In genomic region chr7:24715661-24716479, GRCh38 we compare ENCODE assay signal across 8 cellular contexts. TPM values are rescaled to one million over a fixed set of nuclear protein-coding genes. Genes with fewer than 3 reads are reported as not detected.
DNase-seq lines count a peak whose midpoint lies in the region; ATAC-seq and TF ChIP-seq lines count a peak whose summit lies in the region.

No MANE protein-coding gene starts in this region.

- H3K4me3 Mint-ChIP-seq in nephron = no peak overlapping the region

- H3K4me3 ChIP-seq in GM12875 (ENCODE audit: low read depth, low read length) (peak overlapping the region; percentile 53), HCT116 (replicated peaks in 1 of 2; ENCODE audit: low read depth in 1 of 2, low read length in 2 of 2) (no peak overlapping the region)

- peak; percentile 55 for DNase-seq in A172 (ENCODE audit: low spot score)
- peak; percentile 22 for DNase-seq in HCT116 (ENCODE audit: low read depth, low spot score)
- DNase-seq in LoVo (ENCODE audit: low spot score) = peak; percentile 44
- DNase-seq in dermis blood vessel endothelial cell = peak; percentile 72
- DNase-seq in activated gamma-delta T cell (lab: John Stamatoyannopoulos, UW) = no peak
- DNase-seq in NCI-H1694 (lab: John Stamatoyannopoulos, UW) = no peak

- TF ChIP-seq CTCF in GM12875 (IDR thresholded peaks at IDR 0.05; ENCODE audit: borderline replicate concordance, insufficient read depth, low read depth, low read length) (peak; percentile 69), HCT116 (IDR thresholded peaks at IDR 0.05 in 2 of 3, conservative IDR thresholded peaks at IDR 0.05 in 1 of 3; ENCODE audit: borderline replicate concordance in 1 of 3, insufficient read depth in 1 of 3, low read depth in 2 of 3, low read length in 2 of 3) (peak; percentile 25 to 66 (median 63); a peak in 4 of 6 replicates), nephron (IDR thresholded peaks at IDR 0.05; ENCODE audit: unreplicated experiment in 3 of 3) (peak; percentile 33 to 47 (median 42))

- RAD21 ChIA-PET in HCT116 (lab: Charles Lee; ENCODE audit: low non-redundant PET in 1 of 2, low total read pairs in 2 of 2, uncharacterized antibody in 2 of 2, unreplicated experiment in 2 of 2) = no interaction called here

- H3K27ac Mint-ChIP-seq in nephron = no peak overlapping the region

- no peaks in the 10 kb centered on the region for H3K9me3 ChIP-seq in HCT116 (ENCODE audit: control insufficient read depth in 1 of 2, insufficient read depth in 1 of 2, low read depth in 1 of 2, low read length in 2 of 2)

- CTCF ChIA-PET in HCT116 (lab: Charles Lee) = interaction anchor here (1.1 to 1.5 kb wide), 5 partner anchors 96 to 426 kb away, joined by 3 to 7 read pairs (median 4); no protein-coding TSS in a partner anchor

- peaks cover 0 to under 1% of the 10 kb centered on the region in 2 experiments; a peak in 1 of 4 replicates for H3K4me1 ChIP-seq in HCT116 (ENCODE audit: control insufficient read depth in 1 of 2, insufficient read depth in 2 of 2, low read length in 2 of 2)

- ATAC-seq in HCT116 = peak; percentile 91

- H3K9me2 ChIP-seq in HCT116 (ENCODE audit: insufficient read depth) = no peaks in the 10 kb centered on the region

- BruUV-seq in HCT116 (replicated peaks; lab: Mats Ljungman, UMichigan) = no TSS peak

- no peaks in the 10 kb centered on the region for H3K36me3 ChIP-seq in HCT116 (ENCODE audit: control insufficient read depth in 1 of 2, insufficient read depth in 2 of 2, low read length in 2 of 2)

- H3K9ac ChIP-seq in HCT116 (ENCODE audit: low read length) = no peak overlapping the region

- no peak overlapping the region for H3K4me2 ChIP-seq in HCT116 (ENCODE audit: low read length)

- POLR2A ChIA-PET in HCT116 (lab: Charles Lee) = no interaction called here

- no peak for TF ChIP-seq POLR2A in HCT116 (IDR thresholded peaks at IDR 0.05; ENCODE audit: borderline replicate concordance, extremely low read depth, insufficient read depth, insufficient read length)

- peak; percentile 35; the same call in 1 of the 2 replicates for TF ChIP-seq RAD21 in HCT116 (IDR thresholded peaks at IDR 0.05; ENCODE audit: low read depth)

- H3K79me2 ChIP-seq in HCT116 (ENCODE audit: insufficient read depth, low read length) = no peaks in the 10 kb centered on the region

- no peaks in the 10 kb centered on the region for H3K27me3 ChIP-seq in HCT116 (ENCODE audit: insufficient read depth, low read length)

- no peaks in the 10 kb centered on the region for H4K20me1 ChIP-seq in HCT116 (ENCODE audit: insufficient read depth)

- peaks cover 7% of the 10 kb centered on the region for H3K4me1 Mint-ChIP-seq in nephron

- intact Hi-C loops in HCT116 (cut with micrococcal nuclease) = loop anchor here (10.0 kb wide), 1 partner anchor 379 kb away; no protein-coding TSS in a partner anchor

- no peak overlapping the region for H3K27ac ChIP-seq in HCT116 (ENCODE audit: low read depth, low read length)

- no peaks in the 10 kb centered on the region for H3K9me3 Mint-ChIP-seq in nephron

- no peak overlapping the region for H2AFZ ChIP-seq in HCT116 (ENCODE audit: low read depth, low read length, poor library complexity, severe bottlenecking)

- H3K36me3 Mint-ChIP-seq in nephron (ENCODE audit: low read depth) = peaks cover 4% of the 10 kb centered on the region

- peaks cover 4% of the 10 kb centered on the region for H3K27me3 Mint-ChIP-seq in nephron (ENCODE audit: low read depth)

TF ChIP-seq in HCT116, 20 proteins besides CTCF, POLR2A, EP300 and RAD21:
- TF ChIP-seq TCF7L2 (IDR thresholded peaks at IDR 0.05; ENCODE audit: borderline replicate concordance, extremely low read depth, insufficient read depth, insufficient read length) (no peak), MAX (IDR thresholded peaks at IDR 0.05) (peak; percentile 23; the same call in 1 of the 2 replicates)
- TF ChIP-seq, protein P1, sequence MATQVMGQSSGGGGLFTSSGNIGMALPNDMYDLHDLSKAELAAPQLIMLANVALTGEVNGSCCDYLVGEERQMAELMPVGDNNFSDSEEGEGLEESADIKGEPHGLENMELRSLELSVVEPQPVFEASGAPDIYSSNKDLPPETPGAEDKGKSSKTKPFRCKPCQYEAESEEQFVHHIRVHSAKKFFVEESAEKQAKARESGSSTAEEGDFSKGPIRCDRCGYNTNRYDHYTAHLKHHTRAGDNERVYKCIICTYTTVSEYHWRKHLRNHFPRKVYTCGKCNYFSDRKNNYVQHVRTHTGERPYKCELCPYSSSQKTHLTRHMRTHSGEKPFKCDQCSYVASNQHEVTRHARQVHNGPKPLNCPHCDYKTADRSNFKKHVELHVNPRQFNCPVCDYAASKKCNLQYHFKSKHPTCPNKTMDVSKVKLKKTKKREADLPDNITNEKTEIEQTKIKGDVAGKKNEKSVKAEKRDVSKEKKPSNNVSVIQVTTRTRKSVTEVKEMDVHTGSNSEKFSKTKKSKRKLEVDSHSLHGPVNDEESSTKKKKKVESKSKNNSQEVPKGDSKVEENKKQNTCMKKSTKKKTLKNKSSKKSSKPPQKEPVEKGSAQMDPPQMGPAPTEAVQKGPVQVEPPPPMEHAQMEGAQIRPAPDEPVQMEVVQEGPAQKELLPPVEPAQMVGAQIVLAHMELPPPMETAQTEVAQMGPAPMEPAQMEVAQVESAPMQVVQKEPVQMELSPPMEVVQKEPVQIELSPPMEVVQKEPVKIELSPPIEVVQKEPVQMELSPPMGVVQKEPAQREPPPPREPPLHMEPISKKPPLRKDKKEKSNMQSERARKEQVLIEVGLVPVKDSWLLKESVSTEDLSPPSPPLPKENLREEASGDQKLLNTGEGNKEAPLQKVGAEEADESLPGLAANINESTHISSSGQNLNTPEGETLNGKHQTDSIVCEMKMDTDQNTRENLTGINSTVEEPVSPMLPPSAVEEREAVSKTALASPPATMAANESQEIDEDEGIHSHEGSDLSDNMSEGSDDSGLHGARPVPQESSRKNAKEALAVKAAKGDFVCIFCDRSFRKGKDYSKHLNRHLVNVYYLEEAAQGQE (IDR thresholded peaks at IDR 0.05; ENCODE audit: low read depth) = peak; percentile 37

RNA-seq across cellular contexts. Expression of gene GSDME, which starts 41.4 kb away (rescaled TPM):
- total RNA-seq in A172 (2014; rRNA removed; shearing (Covaris generic)) = 39.0 and 43.0 TPM in 2 replicates
- total RNA-seq in HCT116 (2021; ENCODE audit: unreplicated experiment) (7.6 TPM), dermis blood vessel endothelial cell (13.3 and 17.7 TPM in 2 replicates)
- 8.5 and 9.3 TPM in 2 replicates for polyA plus RNA-seq in HCT116 (2012)

Comparison
In these comparisons a context has a peak if more than half of its experiments do, and no peak if none do; other contexts are left out.
1. DNase-seq: peak in A172 (single experiment), HCT116 (single experiment), LoVo (single experiment) and dermis blood vessel endothelial cell (single experiment); none in activated gamma-delta T cell (single experiment) and NCI-H1694 (single experiment).
2. Peak in every context shown above with its lines, with median percentiles within 50 percentile points of each other: CTCF ChIP-seq.